In genomic region chr13:112066624-112067004, GRCh38 we compare ENCODE assay signal across 8 cellular contexts. TPM values are rescaled to one million over a fixed set of nuclear protein-coding genes. Genes with fewer than 3 reads are reported as not detected.
A peak's percentile ranks its signal among the peaks of the same experiment; 100 is the strongest.
DNase-seq lines count a peak whose midpoint lies in the region; ATAC-seq, FAIRE-seq and TF ChIP-seq lines count a peak whose summit lies in the region.

No MANE protein-coding gene starts in this region.

- H3K9me2 ChIP-seq in OCI-LY7 (ENCODE audit: insufficient read depth, low read length): no peaks in the 10 kb centered on the region

- DNase-seq in NCI-H187 (lab: John Stamatoyannopoulos, UW): peak; percentile 97 to 99
- peak; percentile 32 for DNase-seq in activated T-cell treated with anti-CD3 and anti-CD28 coated beads for 1 hour (ENCODE audit: low read depth)
- DNase-seq in germinal center (ENCODE audit: low spot score): peak; percentile 34
- DNase-seq in sciatic nerve (ENCODE audit: low spot score): no peak
- DNase-seq in GM13977 (ENCODE audit: low spot score): no peak
- DNase-seq in OCI-LY7 (ENCODE audit: low spot score): no peak
- DNase-seq in D721Med (ENCODE audit: insufficient read length, low spot score): no peak

- no TSS peak for BruUV-seq in OCI-LY7 (replicated peaks; lab: Mats Ljungman, UMichigan)

- no peak for FAIRE-seq in D721Med (lab: Jason Lieb, UNC)

- H3K9me3 ChIP-seq in OCI-LY7 (ENCODE audit: low read length): no peaks in the 10 kb centered on the region

- H3K27ac ChIP-seq in OCI-LY7 (ENCODE audit: low read depth, low read length, poor library complexity, severe bottlenecking): no peak overlapping the region

- TF ChIP-seq CTCF in GM13977 (IDR thresholded peaks at IDR 0.05; ENCODE audit: extremely low read depth, insufficient read depth, missing control alignments) (no peak), OCI-LY7 (conservative IDR thresholded peaks at IDR 0.05; ENCODE audit: low read length) (no peak), D721Med (IDR thresholded peaks at IDR 0.05; ENCODE audit: insufficient read depth, missing control alignments) (no peak)

- no peak overlapping the region for H2AFZ ChIP-seq in OCI-LY7 (ENCODE audit: low read length)

- CTCF ChIA-PET in OCI-LY7 (lab: Charles Lee; ENCODE audit: unreplicated experiment): no interaction called here

- intact Hi-C loops in sciatic nerve (cut with DNase I) (no loop called here), OCI-LY7 (cut with micrococcal nuclease; ENCODE audit: unreplicated experiment) (no loop called here)

- no peak overlapping the region for H3K4me2 ChIP-seq in OCI-LY7 (ENCODE audit: low read length)

- POLR2A ChIA-PET in OCI-LY7 (lab: Charles Lee): no interaction called here

- H3K4me1 ChIP-seq in OCI-LY7 (ENCODE audit: insufficient read depth, low read length, poor library complexity, severe bottlenecking): no peaks in the 10 kb centered on the region

- no peaks in the 10 kb centered on the region for H3K79me2 ChIP-seq in OCI-LY7 (ENCODE audit: insufficient read depth, low read depth, low read length)

- H4K20me1 ChIP-seq in OCI-LY7 (ENCODE audit: insufficient read depth, low read length): no peaks in the 10 kb centered on the region

- in situ Hi-C loops in GM13977 (cut with MboI; ENCODE audit: low pct_unique_long_range_greater_than_20kb, low sequenced_read_pairs, unreplicated experiment): no loop called here

- no peaks in the 10 kb centered on the region for H3K36me3 ChIP-seq in OCI-LY7 (ENCODE audit: insufficient read depth, low read length)

- ATAC-seq in sciatic nerve: peak; percentile 36
- ATAC-seq in HG03439 (IDR thresholded peaks at IDR 0.05; ENCODE audit: unreplicated experiment): no peak

- no peak overlapping the region for H3K4me3 ChIP-seq in OCI-LY7 (ENCODE audit: low read depth, low read length, poor library complexity, severe bottlenecking)

RNA-seq across cellular contexts. Expression of gene SOX1, which starts 0.3 kb away (rescaled TPM):
- not detected for total RNA-seq in sciatic nerve
- total RNA-seq in OCI-LY7 (2014; rRNA removed; shearing (Covaris generic)): not detected in 2 replicates
- not detected in 2 replicates for total RNA-seq in OCI-LY7 (2022)

Comparison
In these comparisons a context has a peak if more than half of its experiments do, and no peak if none do; other contexts are left out.
1. DNase-seq: peak in NCI-H187 (2 of 2), activated T-cell treated with anti-CD3 and anti-CD28 coated beads for 1 hour (single experiment) and germinal center (single experiment); none in sciatic nerve (single experiment), GM13977 (single experiment), OCI-LY7 (single experiment) and D721Med (single experiment).